In genomic region chr14:80867091-80867490, GRCh38 we compare ENCODE assay signal across 19 cellular contexts.
DNase-seq lines count a peak whose midpoint lies in the region; TF ChIP-seq lines count a peak whose summit lies in the region.
"Had no signal": no experiment of that assay in that cellular context is flagged by ENCODE, and none has a peak within 500 bp of the region (broad histone marks: within the 10 kb centered on the region; RNA-seq: fewer than 3 reads in every experiment).

No MANE protein-coding gene starts in this region.

- DNase-seq in EH (ENCODE audit: low read depth): peak; percentile 68
- peak; percentile 15 for DNase-seq in HS-5 (ENCODE audit: low read depth)
- DNase-seq in RPMI7951 (ENCODE audit: low read depth): peak; percentile 13
- peak; percentile 9 to 19 for DNase-seq in foreskin fibroblast
- DNase-seq in OCI-M2 (lab: John Stamatoyannopoulos, UW; ENCODE audit: unreplicated experiment): no peak
- DNase-seq in A172 (ENCODE audit: low spot score): no peak
- DNase-seq in NCI-H2196 (lab: John Stamatoyannopoulos, UW; ENCODE audit: unreplicated experiment): no peak
- DNase-seq in epidermal melanocyte (ENCODE audit: insufficient read length, low spot score): no peak
- DNase-seq: BE2C; Caco-2; CD4-positive, CD25-positive, alpha-beta regulatory T cell; KBM-7; MV-4-11; NCI-H1417; NCI-H187; NCI-H2107; NCI-H69 had no signal

- TF ChIP-seq CTCF in foreskin fibroblast (IDR thresholded peaks at IDR 0.05; ENCODE audit: low read depth, low read length): no peak

- no peak overlapping the region for H3K4me3 ChIP-seq in foreskin fibroblast (ENCODE audit: low read depth in 1 of 2, low read length in 2 of 2)
- H3K4me3 ChIP-seq: GM12878, GM23338 had no signal

Comparison
In these comparisons a context has a peak if more than half of its experiments do, and no peak if none do; other contexts are left out.
1. DNase-seq: peak in EH (single experiment), HS-5 (single experiment), RPMI7951 (single experiment) and foreskin fibroblast (2 of 2); none in OCI-M2 (single experiment), A172 (single experiment), NCI-H2196 (single experiment) and epidermal melanocyte (single experiment).